Comparison of ENCODE assay signal across 9 cellular contexts in the genomic region with DNA sequence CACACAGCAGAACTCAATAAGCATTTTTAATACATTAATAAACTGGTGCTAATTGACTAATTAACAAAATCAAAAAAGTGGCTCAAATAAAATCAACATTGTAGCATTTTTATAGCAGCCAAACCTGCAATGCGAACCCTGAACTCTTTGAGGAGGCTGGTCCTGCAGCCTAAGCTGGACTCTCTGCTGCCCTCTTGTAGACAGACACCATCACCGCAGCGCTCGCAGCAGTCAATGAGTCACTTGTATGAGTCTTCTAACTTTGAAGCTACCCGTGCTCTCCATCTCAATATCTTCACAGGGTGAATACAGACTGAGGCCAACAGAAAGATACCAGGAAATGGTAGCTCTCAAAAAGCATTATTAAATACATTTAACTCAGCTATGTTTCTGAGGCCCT. TPM values are rescaled to one million over a fixed set of nuclear protein-coding genes. Genes with fewer than 3 reads are reported as not detected.
A peak's percentile ranks its signal among the peaks of the same experiment; 100 is the strongest.
DNase-seq lines count a peak whose midpoint lies in the region; ATAC-seq and TF ChIP-seq lines count a peak whose summit lies in the region.
"Had no signal": no experiment of that assay in that cellular context is flagged by ENCODE, and none has a peak within 500 bp of the region (broad histone marks: within the 10 kb centered on the region; RNA-seq: fewer than 3 reads in every experiment).

No MANE protein-coding gene starts in this region.

- H3K79me2 ChIP-seq in GM23338 (replicated peaks; ENCODE audit: insufficient read depth) = no peaks in the 10 kb centered on the region

- H3K4me1 ChIP-seq in GM23338 (ENCODE audit: insufficient read depth) = no peaks in the 10 kb centered on the region

- H3K27me3 Mint-ChIP-seq in GM23338 (ENCODE audit: insufficient read depth, low read depth, poor library complexity) = no peaks in the 10 kb centered on the region
- H3K27me3 Mint-ChIP-seq in neural crest cell (ENCODE audit: low read depth) = peaks cover 17% of the 10 kb centered on the region
- H3K27me3 Mint-ChIP-seq: IgD-negative memory B cell had no signal

- H3F3A ChIP-seq in GM23338 (replicated peaks; ENCODE audit: low read depth) = no peaks in the 10 kb centered on the region

- no peak overlapping the region for H3K4me2 ChIP-seq in GM23338

- H3K27ac Mint-ChIP-seq in GM23338 = no peak overlapping the region
- H3K27ac Mint-ChIP-seq in activated naive CD4-positive, alpha-beta T cell treated with anti-CD3 and anti-CD28 coated beads, Interleukin-2, amount 50 U/mL, for 72 hours = no peak overlapping the region
- no peak overlapping the region for H3K27ac Mint-ChIP-seq in neural crest cell (ENCODE audit: unreplicated experiment)

- no peak overlapping the region for H3K27ac ChIP-seq in GM23338 (ENCODE audit: low read depth)

- no peak overlapping the region for H3K4me3 ChIP-seq in GM23338

- peaks cover 7% of the 10 kb centered on the region; the same call in 1 of the 2 replicates for H3K9me2 ChIP-seq in GM23338 (ENCODE audit: insufficient read depth)

- H3K9me3 Mint-ChIP-seq in GM23338 (no peaks in the 10 kb centered on the region), neural crest cell (no peaks in the 10 kb centered on the region)
- no peaks in the 10 kb centered on the region for H3K9me3 Mint-ChIP-seq in activated naive CD4-positive, alpha-beta T cell treated with anti-CD3 and anti-CD28 coated beads, Interleukin-2, amount 50 U/mL, for 72 hours

- DNase-seq in GM23338 (ENCODE audit: low spot score) (peak; percentile 82), NCI-H2171 treated with DMSO at 0.1 percent for 48 hours (lab: John Stamatoyannopoulos, UW) (peak; percentile 4), neural crest cell (ENCODE audit: low read depth, low spot score) (peak; percentile 36), NCI-H2081 (lab: John Stamatoyannopoulos, UW) (no peak), epidermal melanocyte (ENCODE audit: insufficient read length, low spot score) (no peak)
- peak in 1 of 2 donors; percentile 24 for DNase-seq in activated naive CD4-positive, alpha-beta T cell treated with anti-CD3 and anti-CD28 coated beads, Interleukin-2, amount 50 U/mL, for 72 hours (ENCODE audit: low spot score in 2 of 2)

- H3K36me3 Mint-ChIP-seq in GM23338 (ENCODE audit: low read depth) (no peaks in the 10 kb centered on the region), neural crest cell (ENCODE audit: low read depth) (no peaks in the 10 kb centered on the region)
- peaks cover 0 to 4% of the 10 kb centered on the region in 2 donors for H3K36me3 Mint-ChIP-seq in activated naive CD4-positive, alpha-beta T cell treated with anti-CD3 and anti-CD28 coated beads, Interleukin-2, amount 50 U/mL, for 72 hours
- H3K36me3 Mint-ChIP-seq: IgD-negative memory B cell had no signal

- H3K4me3 Mint-ChIP-seq in GM23338 (no peak overlapping the region), neural crest cell (no peak overlapping the region)
- H3K4me3 Mint-ChIP-seq: IgD-negative memory B cell had no signal

- ATAC-seq in GM23338 (peak; percentile 97), GM21423 (IDR thresholded peaks at IDR 0.05; ENCODE audit: unreplicated experiment) (no peak), GM19455 (IDR thresholded peaks at IDR 0.05; ENCODE audit: unreplicated experiment) (no peak)
- ATAC-seq in activated naive CD4-positive, alpha-beta T cell treated with anti-CD3 and anti-CD28 coated beads, Interleukin-2, amount 50 U/mL, for 72 hours = peak; percentile 53 to 73

- no peak overlapping the region for H2AFZ ChIP-seq in GM23338

- no peaks in the 10 kb centered on the region for H3K4me1 Mint-ChIP-seq in GM23338
- no peaks in the 10 kb centered on the region for H3K4me1 Mint-ChIP-seq in neural crest cell
- H3K4me1 Mint-ChIP-seq: IgD-negative memory B cell had no signal

- no peaks in the 10 kb centered on the region for H3K27me3 ChIP-seq in GM23338 (ENCODE audit: insufficient read depth)

- H4K20me1 ChIP-seq in GM23338 (replicated peaks; ENCODE audit: insufficient read depth) = no peaks in the 10 kb centered on the region

- TF ChIP-seq CTCF in GM23338 (conservative IDR thresholded peaks at IDR 0.05; ENCODE audit: low read depth in 2 of 2) (peak; percentile 73 to 74), neural crest cell (conservative IDR thresholded peaks at IDR 0.05) (peak; percentile 76)

- H3K36me3 ChIP-seq in GM23338 (ENCODE audit: insufficient read depth) = no peaks in the 10 kb centered on the region

TF ChIP-seq in GM23338, 12 proteins besides CTCF, POLR2A, EP300 and RAD21 (continues in another document):
- TF ChIP-seq, protein P1, sequence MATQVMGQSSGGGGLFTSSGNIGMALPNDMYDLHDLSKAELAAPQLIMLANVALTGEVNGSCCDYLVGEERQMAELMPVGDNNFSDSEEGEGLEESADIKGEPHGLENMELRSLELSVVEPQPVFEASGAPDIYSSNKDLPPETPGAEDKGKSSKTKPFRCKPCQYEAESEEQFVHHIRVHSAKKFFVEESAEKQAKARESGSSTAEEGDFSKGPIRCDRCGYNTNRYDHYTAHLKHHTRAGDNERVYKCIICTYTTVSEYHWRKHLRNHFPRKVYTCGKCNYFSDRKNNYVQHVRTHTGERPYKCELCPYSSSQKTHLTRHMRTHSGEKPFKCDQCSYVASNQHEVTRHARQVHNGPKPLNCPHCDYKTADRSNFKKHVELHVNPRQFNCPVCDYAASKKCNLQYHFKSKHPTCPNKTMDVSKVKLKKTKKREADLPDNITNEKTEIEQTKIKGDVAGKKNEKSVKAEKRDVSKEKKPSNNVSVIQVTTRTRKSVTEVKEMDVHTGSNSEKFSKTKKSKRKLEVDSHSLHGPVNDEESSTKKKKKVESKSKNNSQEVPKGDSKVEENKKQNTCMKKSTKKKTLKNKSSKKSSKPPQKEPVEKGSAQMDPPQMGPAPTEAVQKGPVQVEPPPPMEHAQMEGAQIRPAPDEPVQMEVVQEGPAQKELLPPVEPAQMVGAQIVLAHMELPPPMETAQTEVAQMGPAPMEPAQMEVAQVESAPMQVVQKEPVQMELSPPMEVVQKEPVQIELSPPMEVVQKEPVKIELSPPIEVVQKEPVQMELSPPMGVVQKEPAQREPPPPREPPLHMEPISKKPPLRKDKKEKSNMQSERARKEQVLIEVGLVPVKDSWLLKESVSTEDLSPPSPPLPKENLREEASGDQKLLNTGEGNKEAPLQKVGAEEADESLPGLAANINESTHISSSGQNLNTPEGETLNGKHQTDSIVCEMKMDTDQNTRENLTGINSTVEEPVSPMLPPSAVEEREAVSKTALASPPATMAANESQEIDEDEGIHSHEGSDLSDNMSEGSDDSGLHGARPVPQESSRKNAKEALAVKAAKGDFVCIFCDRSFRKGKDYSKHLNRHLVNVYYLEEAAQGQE (IDR thresholded peaks at IDR 0.05; ENCODE audit: unreplicated experiment) = no peak
- TF ChIP-seq STAT1 (IDR thresholded peaks at IDR 0.05; ENCODE audit: unreplicated experiment) (no peak), ETS1 (IDR thresholded peaks at IDR 0.05) (no peak), ZNF114 (CRISPR knock-in tag; IDR thresholded peaks at IDR 0.05) (no peak), CREB1 (CRISPR knock-in tag; IDR thresholded peaks at IDR 0.05; ENCODE audit: low read depth) (no peak), NANOG (IDR thresholded peaks at IDR 0.05; ENCODE audit: borderline replicate concordance) (no peak), EZH2phosphoT487 (IDR thresholded peaks at IDR 0.05; ENCODE audit: unreplicated experiment) (no peak), POLR2AphosphoS5 (IDR thresholded peaks at IDR 0.05; ENCODE audit: low read depth) (no peak), ZNF331 (CRISPR knock-in tag; IDR thresholded peaks at IDR 0.05; ENCODE audit: low read depth) (no peak)

RNA-seq across cellular contexts. Expression of gene KRTAP7-1, which starts 9.7 kb away (rescaled TPM):
- total RNA-seq in GM23338 (2014; rRNA removed; shearing (Covaris generic)) = not detected in 2 replicates
- not detected in 2 replicates for polyA plus RNA-seq in GM23338 (2016; fragmentation: Nextera tagmentation; extraction: Ambion mirVana)
- not detected for total RNA-seq in activated naive CD4-positive, alpha-beta T cell treated with anti-CD3 and anti-CD28 coated beads, Interleukin-2, amount 50 U/mL, for 72 hours
- not detected in 2 replicates for total RNA-seq in neural crest cell
- polyA plus RNA-seq: IgD-negative memory B cell had no signal

RNA-seq across cellular contexts. Expression of gene KRTAP8-1, which starts 26.2 kb away (rescaled TPM):
- not detected in 2 replicates for total RNA-seq in GM23338 (2014; rRNA removed; shearing (Covaris generic))
- not detected in 2 replicates for polyA plus RNA-seq in GM23338 (2016; fragmentation: Nextera tagmentation; extraction: Ambion mirVana)
- not detected for total RNA-seq in activated naive CD4-positive, alpha-beta T cell treated with anti-CD3 and anti-CD28 coated beads, Interleukin-2, amount 50 U/mL, for 72 hours
- not detected in 2 replicates for total RNA-seq in neural crest cell
- polyA plus RNA-seq: IgD-negative memory B cell had no signal

RNA-seq across cellular contexts. Expression of gene KRTAP11-1, which starts 42.1 kb away (rescaled TPM):
- total RNA-seq in GM23338 (2014; rRNA removed; shearing (Covaris generic)) = not detected in 2 replicates
- not detected in 2 replicates for polyA plus RNA-seq in GM23338 (2016; fragmentation: Nextera tagmentation; extraction: Ambion mirVana)
- total RNA-seq in activated naive CD4-positive, alpha-beta T cell treated with anti-CD3 and anti-CD28 coated beads, Interleukin-2, amount 50 U/mL, for 72 hours = not detected
- not detected in 2 replicates for total RNA-seq in neural crest cell
- polyA plus RNA-seq: IgD-negative memory B cell had no signal

Comparison
In these comparisons a context has a peak if more than half of its experiments do, and no peak if none do; other contexts are left out.
1. ATAC-seq: peak in GM23338 (single experiment) and activated naive CD4-positive, alpha-beta T cell treated with anti-CD3 and anti-CD28 coated beads, Interleukin-2, amount 50 U/mL, for 72 hours (2 of 2); none in GM21423 (single experiment) and GM19455 (single experiment).
2. DNase-seq: peak in GM23338 (single experiment), NCI-H2171 treated with DMSO at 0.1 percent for 48 hours (single experiment) and neural crest cell (single experiment); none in NCI-H2081 (0 of 2) and epidermal melanocyte (single experiment).